In genomic region chr6:14210663-14211595, GRCh38 we compare ENCODE assay signal across 1 cellular context.
TF ChIP-seq lines count a peak whose summit lies in the region.

No MANE protein-coding gene starts in this region.

TF ChIP-seq in IMR-90, 13 proteins besides CTCF, POLR2A, EP300 and RAD21 (continued from another document):
- TF ChIP-seq ELK1 (IDR thresholded peaks at IDR 0.05; ENCODE audit: borderline replicate concordance, low read depth, low read length) (no peak), MAFK (IDR thresholded peaks at IDR 0.05; ENCODE audit: low read depth, low read length) (no peak), SMC3 (IDR thresholded peaks at IDR 0.05; ENCODE audit: low read depth, low read length) (peak; percentile 94), BHLHE40 (IDR thresholded peaks at IDR 0.05; ENCODE audit: low read depth, low read length) (peak; percentile 57; the same call in 1 of the 2 replicates), CHD1 (IDR thresholded peaks at IDR 0.05; ENCODE audit: low read depth, low read length) (no peak; the same call in 1 of the 2 replicates), NFE2L2 (IDR thresholded peaks at IDR 0.05; ENCODE audit: low read depth, low read length) (0 out of 2 replicates have a peak, but pooled peaks have one; percentile 9), MAZ (IDR thresholded peaks at IDR 0.05; ENCODE audit: borderline replicate concordance, low read depth, low read length) (peak; percentile 77; the same call in 1 of the 2 replicates), FOS (IDR thresholded peaks at IDR 0.05; ENCODE audit: low read depth, low read length) (peak; percentile 16; the same call in 1 of the 2 replicates), MXI1 (IDR thresholded peaks at IDR 0.05; ENCODE audit: borderline replicate concordance, low read depth, low read length) (0 out of 2 replicates have a peak, but pooled peaks have one; percentile 17), RCOR1 (IDR thresholded peaks at IDR 0.05; ENCODE audit: insufficient replicate concordance, low read length) (peak; percentile 78), USF2 (IDR thresholded peaks at IDR 0.05; ENCODE audit: low read depth, low read length) (peak; percentile 97), CEBPB (IDR thresholded peaks at IDR 0.05; ENCODE audit: low read depth, low read length) (no peak)
